1 cellular context compared by ENCODE assay signal in the genomic region with DNA sequence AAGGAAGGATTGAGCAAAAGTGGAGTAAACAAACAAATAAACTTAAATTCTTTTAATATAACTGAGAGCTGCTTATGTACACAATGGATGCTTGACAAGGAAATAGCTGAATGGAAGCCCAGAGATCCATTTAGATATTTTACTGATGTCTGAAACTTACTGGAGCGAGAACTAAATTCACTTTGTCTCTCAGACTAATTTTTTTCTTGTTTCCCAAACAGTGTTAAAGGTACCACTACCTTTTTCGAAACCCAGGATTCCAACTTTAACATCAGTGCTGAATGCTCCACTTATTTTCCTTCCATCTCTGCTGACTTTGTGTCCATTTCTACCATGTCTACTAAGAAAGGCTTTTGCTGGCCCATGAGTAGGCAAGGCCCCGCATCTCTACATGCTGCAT.
TF ChIP-seq lines count a peak whose summit lies in the region.

No MANE protein-coding gene starts in this region.

TF ChIP-seq in IMR-90, 13 proteins besides CTCF, POLR2A, EP300 and RAD21 (continued from another document):
- TF ChIP-seq, protein P1, sequence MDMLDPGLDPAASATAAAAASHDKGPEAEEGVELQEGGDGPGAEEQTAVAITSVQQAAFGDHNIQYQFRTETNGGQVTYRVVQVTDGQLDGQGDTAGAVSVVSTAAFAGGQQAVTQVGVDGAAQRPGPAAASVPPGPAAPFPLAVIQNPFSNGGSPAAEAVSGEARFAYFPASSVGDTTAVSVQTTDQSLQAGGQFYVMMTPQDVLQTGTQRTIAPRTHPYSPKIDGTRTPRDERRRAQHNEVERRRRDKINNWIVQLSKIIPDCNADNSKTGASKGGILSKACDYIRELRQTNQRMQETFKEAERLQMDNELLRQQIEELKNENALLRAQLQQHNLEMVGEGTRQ (IDR thresholded peaks at IDR 0.05; ENCODE audit: low read depth, low read length), result no peak
TF ChIP-seq in IMR-90: peak in this region for 0.
